36 cellular contexts compared by ENCODE assay signal in the genomic region with DNA sequence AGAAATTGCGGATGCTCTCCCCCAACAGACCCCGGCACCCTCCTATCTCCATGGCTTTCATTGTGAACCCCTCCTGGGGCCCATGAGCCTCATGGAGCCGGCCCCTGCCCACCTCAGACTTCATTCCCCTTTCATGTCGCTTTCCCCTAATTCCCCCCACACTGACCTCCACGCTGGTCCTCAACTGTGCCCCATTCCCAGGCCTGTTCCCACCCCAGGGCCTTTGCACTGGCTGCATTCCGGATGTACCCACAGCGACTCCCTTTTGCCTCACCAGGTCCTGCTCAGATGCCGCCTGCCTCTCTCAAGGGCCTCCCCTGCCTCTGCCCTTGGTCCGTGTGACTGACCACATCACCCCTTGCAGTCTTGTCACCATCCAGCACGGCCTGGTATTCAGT. TPM values are rescaled to one million over a fixed set of nuclear protein-coding genes. Genes with fewer than 3 reads are reported as not detected.
"Had no signal": no experiment of that assay in that cellular context is flagged by ENCODE, and none has a peak within 500 bp of the region (broad histone marks: within the 10 kb centered on the region; RNA-seq: fewer than 3 reads in every experiment).

No MANE protein-coding gene starts in this region.

- H3K36me3 ChIP-seq: left lung, lower lobe of right lung, right lobe of liver, thyroid gland, upper lobe of right lung, uterus had no signal

- H3K9me3 Mint-ChIP-seq: immature natural killer cell; naive thymus-derived CD8-positive, alpha-beta T cell; nephron; neural crest cell; stimulated activated memory B cell treated with anti-CD40 and anti-IgM and Interleukin-4, amounts not matched to agents 10 μg/mL and 1 μg/mL and 100 μg/mL, for 72 hours had no signal

- H3K36me3 Mint-ChIP-seq: naive thymus-derived CD8-positive, alpha-beta T cell; stimulated activated memory B cell treated with anti-CD40 and anti-IgM and Interleukin-4, amounts not matched to agents 10 μg/mL and 1 μg/mL and 100 μg/mL, for 72 hours had no signal

- H3K27me3 Mint-ChIP-seq: naive thymus-derived CD8-positive, alpha-beta T cell; stimulated activated memory B cell treated with anti-CD40 and anti-IgM and Interleukin-4, amounts not matched to agents 10 μg/mL and 1 μg/mL and 100 μg/mL, for 72 hours had no signal

- H3K4me3 ChIP-seq: left lung, lower lobe of right lung, psoas muscle, right atrium auricular region, right lobe of liver, smooth muscle cell, stomach, testis, thyroid gland, upper lobe of right lung, uterus had no signal

- FAIRE-seq: islet of Langerhans, kidney had no signal

- H3K4me1 ChIP-seq: parathyroid adenoma, right lobe of liver, thyroid gland, uterus had no signal

- H3K27me3 ChIP-seq: left lung, right atrium auricular region, right lobe of liver, stomach, testis, thyroid gland, upper lobe of right lung, uterus had no signal

- H3K4me2 ChIP-seq: smooth muscle cell had no signal

- H3K4me3 Mint-ChIP-seq: nephron; stimulated activated memory B cell treated with anti-CD40 and anti-IgM and Interleukin-4, amounts not matched to agents 10 μg/mL and 1 μg/mL and 100 μg/mL, for 72 hours had no signal

- ATAC-seq: left colon; left lung; lower lobe of right lung; naive thymus-derived CD8-positive, alpha-beta T cell; psoas muscle; right lobe of liver; stimulated activated memory B cell treated with anti-CD40 and anti-IgM and Interleukin-4, amounts not matched to agents 10 μg/mL and 1 μg/mL and 100 μg/mL, for 72 hours; stimulated activated naive CD8-positive, alpha-beta T cell treated with anti-CD3 and anti-CD28 coated beads, Interleukin-15, Interleukin-2, amounts not matched to agents 100 U/mL and 50 U/mL, for 24 hours; upper lobe of right lung had no signal

- H3K27ac Mint-ChIP-seq: nephron; stimulated activated memory B cell treated with anti-CD40 and anti-IgM and Interleukin-4, amounts not matched to agents 10 μg/mL and 1 μg/mL and 100 μg/mL, for 72 hours had no signal

- H2AFZ ChIP-seq: parathyroid adenoma had no signal

- H3K27ac ChIP-seq: left lung, lower lobe of right lung, parathyroid adenoma, psoas muscle, right atrium auricular region, right lobe of liver, stomach, testis, thyroid gland, upper lobe of right lung, uterus had no signal

- H3K9me3 ChIP-seq: left lung, lower lobe of right lung, psoas muscle, right atrium auricular region, right lobe of liver, stomach, testis, thyroid gland, upper lobe of right lung, uterus had no signal

- DNase-seq: hypothalamus; immature natural killer cell; kidney; left colon; left lung; lower lobe of right lung; mammary epithelial cell; mesenchymal stem cell; naive thymus-derived CD8-positive, alpha-beta T cell; nucleus accumbens; psoas muscle; right lobe of liver; stimulated activated CD4-positive, alpha-beta T cell treated with anti-CD3 and anti-CD28 coated beads, Interleukin-1b, Interleukin-23, amount 100 ng/mL, for 48 hours; stimulated activated CD4-positive, alpha-beta T cell treated with anti-CD3 and anti-CD28 coated beads, Interleukin-2, amount 100 ng/mL, for 48 hours; stimulated activated CD4-positive, alpha-beta T cell treated with anti-CD3 and anti-CD28 coated beads, Interleukin-4, amount 100 ng/mL, for 4 hours; stimulated activated CD8-positive, alpha-beta memory T cell treated with anti-CD3 and anti-CD28 coated beads, Interleukin-4, amount 100 ng/mL, for 48 hours; stimulated activated naive CD8-positive, alpha-beta T cell treated with anti-CD3 and anti-CD28 coated beads, Interleukin-15, Interleukin-2, amounts not matched to agents 100 U/mL and 50 U/mL, for 24 hours; stomach; testis; thyroid gland; trophoblast cell; upper lobe of right lung; uterus had no signal

- H3K9ac ChIP-seq: parathyroid adenoma had no signal

RNA-seq across cellular contexts. Expression of gene NXNL1, which starts 22.9 kb away (rescaled TPM):
- total RNA-seq: kidney; left colon; left lung; liver; lower lobe of right lung; mammary epithelial cell; mucosa of gallbladder; naive thymus-derived CD8-positive, alpha-beta T cell; neural crest cell; osteocyte; posterior vena cava; renal cortical epithelial cell; right atrium auricular region; right lobe of liver; skeletal muscle tissue; thyroid gland; upper lobe of right lung; uterus had no signal
- polyA plus RNA-seq: immature natural killer cell; liver; mammary epithelial cell; naive thymus-derived CD8-positive, alpha-beta T cell; smooth muscle cell; stomach had no signal

RNA-seq across cellular contexts. Expression of gene TMEM221, which starts 35.1 kb away (rescaled TPM):
- total RNA-seq: left lung; lower lobe of right lung; naive thymus-derived CD8-positive, alpha-beta T cell; stomach; upper lobe of right lung had no signal
